8 cellular contexts compared by ENCODE assay signal in the genomic region with DNA sequence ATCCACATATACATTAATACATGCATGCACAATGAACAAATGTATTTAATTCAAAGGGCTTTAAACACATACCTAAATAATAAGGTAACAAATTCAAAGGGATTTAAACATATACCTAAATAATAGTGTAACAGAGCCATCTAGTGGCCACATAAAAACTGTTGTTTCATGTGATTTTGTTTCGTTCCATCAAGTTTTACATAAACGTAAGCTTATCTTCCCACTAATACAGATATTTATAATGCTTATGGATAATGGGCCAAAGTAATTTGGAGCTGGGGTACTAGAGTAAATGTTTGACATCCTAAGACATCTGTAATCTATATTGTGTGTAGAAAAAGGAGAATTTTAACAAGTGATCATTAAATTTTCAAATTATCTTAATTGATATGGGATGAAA.
DNase-seq lines count a peak whose midpoint lies in the region; ATAC-seq, FAIRE-seq and TF ChIP-seq lines count a peak whose summit lies in the region.

No MANE protein-coding gene starts in this region.

- H3K4me1 ChIP-seq in GM23338 (ENCODE audit: insufficient read depth) (no peaks in the 10 kb centered on the region), keratinocyte (ENCODE audit: control insufficient read depth, extremely low read depth, insufficient read depth, low read length) (no peaks in the 10 kb centered on the region)

- H3K27me3 ChIP-seq in GM23338 (ENCODE audit: insufficient read depth) (no peaks in the 10 kb centered on the region), keratinocyte (ENCODE audit: control insufficient read depth, extremely low read depth, insufficient read depth, low read length) (no peaks in the 10 kb centered on the region)

- H3K9ac ChIP-seq in keratinocyte (ENCODE audit: control insufficient read depth, extremely low read depth, insufficient read depth, low read length) = no peak overlapping the region

- H3K4me2 ChIP-seq in GM23338 (no peak overlapping the region), keratinocyte (ENCODE audit: control insufficient read depth, extremely low read depth, insufficient read depth, low read depth, low read length) (no peak overlapping the region)

- H2AFZ ChIP-seq in GM23338 (no peak overlapping the region), keratinocyte (ENCODE audit: control insufficient read depth, low read length) (no peak overlapping the region)

- no peaks in the 10 kb centered on the region for H3K9me3 Mint-ChIP-seq in GM23338

- H3K27ac Mint-ChIP-seq in GM23338 = no peak overlapping the region

- no peaks in the 10 kb centered on the region for H3K9me1 ChIP-seq in keratinocyte (ENCODE audit: control insufficient read depth, extremely low read depth, insufficient read depth, low read length)

- H3K27ac ChIP-seq in GM23338 (ENCODE audit: low read depth) (no peak overlapping the region), keratinocyte (ENCODE audit: control insufficient read depth, insufficient read depth, low read length) (no peak overlapping the region)

- H3K9me3 ChIP-seq in keratinocyte (ENCODE audit: control insufficient read depth, low read depth, low read length) = no peaks in the 10 kb centered on the region

- H3K4me3 ChIP-seq in GM23338 (no peak overlapping the region), keratinocyte (ENCODE audit: control insufficient read depth in 2 of 3, extremely low read depth in 1 of 3, insufficient read depth in 2 of 3, low read depth in 1 of 3, low read length in 3 of 3) (no peak overlapping the region)

- no peaks in the 10 kb centered on the region for H3F3A ChIP-seq in GM23338 (replicated peaks; ENCODE audit: low read depth)

- H3K9me2 ChIP-seq in GM23338 (ENCODE audit: insufficient read depth) = no peaks in the 10 kb centered on the region

- H3K4me3 Mint-ChIP-seq in GM23338 = no peak overlapping the region

- peaks cover 9% of the 10 kb centered on the region for H3K27me3 Mint-ChIP-seq in GM23338 (ENCODE audit: insufficient read depth, low read depth, poor library complexity)

- no peak for ATAC-seq in GM23338
- ATAC-seq in HG02870 (IDR thresholded peaks at IDR 0.05; ENCODE audit: unreplicated experiment) = no peak

- FAIRE-seq in keratinocyte (lab: Jason Lieb, UNC) = no peak

- H3K4me1 Mint-ChIP-seq in GM23338 = no peaks in the 10 kb centered on the region

- no peaks in the 10 kb centered on the region for H3K79me2 ChIP-seq in GM23338 (replicated peaks; ENCODE audit: insufficient read depth)
- H3K79me2 ChIP-seq in keratinocyte (ENCODE audit: control insufficient read depth, insufficient read depth, low read length) = no peaks in the 10 kb centered on the region

- dilution Hi-C loops in keratinocyte (cut with MboI; ENCODE audit: extremely low pct_ligation_motif_present, low sequenced_read_pairs) = no loop called here

- H4K20me1 ChIP-seq in GM23338 (replicated peaks; ENCODE audit: insufficient read depth) (no peaks in the 10 kb centered on the region), keratinocyte (ENCODE audit: control insufficient read depth, extremely low read depth, insufficient read depth, low read length) (no peaks in the 10 kb centered on the region)

- peak; percentile 60 to 81 for TF ChIP-seq CTCF in GM23338 (conservative IDR thresholded peaks at IDR 0.05; ENCODE audit: low read depth in 2 of 2)
- peak in 2 of 3 experiments; percentile 21 to 42 for TF ChIP-seq CTCF in keratinocyte (optimal IDR thresholded peaks at IDR 0.05 in 1 of 3, IDR thresholded peaks at IDR 0.05 in 1 of 3, conservative IDR thresholded peaks at IDR 0.05 in 1 of 3; ENCODE audit: extremely low read depth in 1 of 3, insufficient read depth in 2 of 3, low read length in 3 of 3)

- DNase-seq in DMS79 treated with DMSO at 0.1 percent for 48 hours (lab: John Stamatoyannopoulos, UW) (peak; percentile 1), DMS79 (lab: John Stamatoyannopoulos, UW) (no peak), GM23338 (ENCODE audit: low spot score) (peak; percentile 78), NCI-H1436 treated with DMSO at 0.1 percent for 48 hours (lab: John Stamatoyannopoulos, UW) (peak; percentile 5), amniotic stem cell (lab: John Stamatoyannopoulos, UW) (peak; percentile 44), keratinocyte (ENCODE audit: low read depth, low spot score) (no peak)
- no peak for DNase-seq in activated T-cell treated with anti-CD3 and anti-CD28 coated beads, Interleukin-2, amount 50 U/mL, for 1 hour

- H3K36me3 Mint-ChIP-seq in GM23338 (ENCODE audit: low read depth) = no peaks in the 10 kb centered on the region

- no peaks in the 10 kb centered on the region for H3K36me3 ChIP-seq in GM23338 (ENCODE audit: insufficient read depth)
- no peaks in the 10 kb centered on the region for H3K36me3 ChIP-seq in keratinocyte (ENCODE audit: control insufficient read depth in 2 of 2, extremely low read depth in 1 of 2, insufficient read depth in 2 of 2, low read length in 2 of 2)

TF ChIP-seq in GM23338, 12 proteins besides CTCF, POLR2A, EP300 and RAD21 (continues in another document):
- TF ChIP-seq ZNF331 (CRISPR knock-in tag; IDR thresholded peaks at IDR 0.05; ENCODE audit: low read depth) (no peak), EZH2phosphoT487 (IDR thresholded peaks at IDR 0.05; ENCODE audit: unreplicated experiment) (no peak), ZNF114 (CRISPR knock-in tag; IDR thresholded peaks at IDR 0.05) (no peak), POLR2AphosphoS5 (IDR thresholded peaks at IDR 0.05; ENCODE audit: low read depth) (no peak), EZH2 (IDR thresholded peaks at IDR 0.05; ENCODE audit: low read depth, unreplicated experiment) (no peak), CREB1 (CRISPR knock-in tag; IDR thresholded peaks at IDR 0.05; ENCODE audit: low read depth) (no peak), STAT1 (IDR thresholded peaks at IDR 0.05; ENCODE audit: unreplicated experiment) (no peak)
- TF ChIP-seq, protein P1, sequence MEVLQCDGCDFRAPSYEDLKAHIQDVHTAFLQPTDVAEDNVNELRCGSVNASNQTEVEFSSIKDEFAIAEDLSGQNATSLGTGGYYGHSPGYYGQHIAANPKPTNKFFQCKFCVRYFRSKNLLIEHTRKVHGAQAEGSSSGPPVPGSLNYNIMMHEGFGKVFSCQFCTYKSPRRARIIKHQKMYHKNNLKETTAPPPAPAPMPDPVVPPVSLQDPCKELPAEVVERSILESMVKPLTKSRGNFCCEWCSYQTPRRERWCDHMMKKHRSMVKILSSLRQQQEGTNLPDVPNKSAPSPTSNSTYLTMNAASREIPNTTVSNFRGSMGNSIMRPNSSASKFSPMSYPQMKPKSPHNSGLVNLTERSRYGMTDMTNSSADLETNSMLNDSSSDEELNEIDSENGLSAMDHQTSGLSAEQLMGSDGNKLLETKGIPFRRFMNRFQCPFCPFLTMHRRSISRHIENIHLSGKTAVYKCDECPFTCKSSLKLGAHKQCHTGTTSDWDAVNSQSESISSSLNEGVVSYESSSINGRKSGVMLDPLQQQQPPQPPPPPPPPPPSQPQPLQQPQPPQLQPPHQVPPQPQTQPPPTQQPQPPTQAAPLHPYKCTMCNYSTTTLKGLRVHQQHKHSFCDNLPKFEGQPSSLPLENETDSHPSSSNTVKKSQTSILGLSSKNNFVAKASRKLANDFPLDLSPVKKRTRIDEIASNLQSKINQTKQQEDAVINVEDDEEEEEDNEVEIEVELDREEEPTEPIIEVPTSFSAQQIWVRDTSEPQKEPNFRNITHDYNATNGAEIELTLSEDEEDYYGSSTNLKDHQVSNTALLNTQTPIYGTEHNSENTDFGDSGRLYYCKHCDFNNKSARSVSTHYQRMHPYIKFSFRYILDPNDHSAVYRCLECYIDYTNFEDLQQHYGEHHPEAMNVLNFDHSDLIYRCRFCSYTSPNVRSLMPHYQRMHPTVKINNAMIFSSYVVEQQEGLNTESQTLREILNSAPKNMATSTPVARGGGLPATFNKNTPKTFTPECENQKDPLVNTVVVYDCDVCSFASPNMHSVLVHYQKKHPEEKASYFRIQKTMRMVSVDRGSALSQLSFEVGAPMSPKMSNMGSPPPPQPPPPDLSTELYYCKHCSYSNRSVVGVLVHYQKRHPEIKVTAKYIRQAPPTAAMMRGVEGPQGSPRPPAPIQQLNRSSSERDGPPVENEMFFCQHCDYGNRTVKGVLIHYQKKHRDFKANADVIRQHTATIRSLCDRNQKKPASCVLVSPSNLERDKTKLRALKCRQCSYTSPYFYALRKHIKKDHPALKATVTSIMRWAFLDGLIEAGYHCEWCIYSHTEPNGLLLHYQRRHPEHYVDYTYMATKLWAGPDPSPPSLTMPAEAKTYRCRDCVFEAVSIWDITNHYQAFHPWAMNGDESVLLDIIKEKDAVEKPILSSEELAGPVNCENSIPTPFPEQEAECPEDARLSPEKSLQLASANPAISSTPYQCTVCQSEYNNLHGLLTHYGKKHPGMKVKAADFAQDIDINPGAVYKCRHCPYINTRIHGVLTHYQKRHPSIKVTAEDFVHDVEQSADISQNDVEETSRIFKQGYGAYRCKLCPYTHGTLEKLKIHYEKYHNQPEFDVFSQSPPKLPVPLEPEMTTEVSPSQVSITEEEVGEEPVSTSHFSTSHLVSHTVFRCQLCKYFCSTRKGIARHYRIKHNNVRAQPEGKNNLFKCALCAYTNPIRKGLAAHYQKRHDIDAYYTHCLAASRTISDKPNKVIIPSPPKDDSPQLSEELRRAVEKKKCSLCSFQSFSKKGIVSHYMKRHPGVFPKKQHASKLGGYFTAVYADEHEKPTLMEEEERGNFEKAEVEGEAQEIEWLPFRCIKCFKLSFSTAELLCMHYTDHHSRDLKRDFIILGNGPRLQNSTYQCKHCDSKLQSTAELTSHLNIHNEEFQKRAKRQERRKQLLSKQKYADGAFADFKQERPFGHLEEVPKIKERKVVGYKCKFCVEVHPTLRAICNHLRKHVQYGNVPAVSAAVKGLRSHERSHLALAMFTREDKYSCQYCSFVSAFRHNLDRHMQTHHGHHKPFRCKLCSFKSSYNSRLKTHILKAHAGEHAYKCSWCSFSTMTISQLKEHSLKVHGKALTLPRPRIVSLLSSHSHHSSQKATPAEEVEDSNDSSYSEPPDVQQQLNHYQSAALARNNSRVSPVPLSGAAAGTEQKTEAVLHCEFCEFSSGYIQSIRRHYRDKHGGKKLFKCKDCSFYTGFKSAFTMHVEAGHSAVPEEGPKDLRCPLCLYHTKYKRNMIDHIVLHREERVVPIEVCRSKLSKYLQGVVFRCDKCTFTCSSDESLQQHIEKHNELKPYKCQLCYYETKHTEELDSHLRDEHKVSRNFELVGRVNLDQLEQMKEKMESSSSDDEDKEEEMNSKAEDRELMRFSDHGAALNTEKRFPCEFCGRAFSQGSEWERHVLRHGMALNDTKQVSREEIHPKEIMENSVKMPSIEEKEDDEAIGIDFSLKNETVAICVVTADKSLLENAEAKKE (CRISPR knock-in tag; IDR thresholded peaks at IDR 0.05) = no peak
- TF ChIP-seq, protein P2, sequence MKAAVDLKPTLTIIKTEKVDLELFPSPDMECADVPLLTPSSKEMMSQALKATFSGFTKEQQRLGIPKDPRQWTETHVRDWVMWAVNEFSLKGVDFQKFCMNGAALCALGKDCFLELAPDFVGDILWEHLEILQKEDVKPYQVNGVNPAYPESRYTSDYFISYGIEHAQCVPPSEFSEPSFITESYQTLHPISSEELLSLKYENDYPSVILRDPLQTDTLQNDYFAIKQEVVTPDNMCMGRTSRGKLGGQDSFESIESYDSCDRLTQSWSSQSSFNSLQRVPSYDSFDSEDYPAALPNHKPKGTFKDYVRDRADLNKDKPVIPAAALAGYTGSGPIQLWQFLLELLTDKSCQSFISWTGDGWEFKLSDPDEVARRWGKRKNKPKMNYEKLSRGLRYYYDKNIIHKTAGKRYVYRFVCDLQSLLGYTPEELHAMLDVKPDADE (IDR thresholded peaks at IDR 0.05) = no peak

Comparison
In these comparisons a context has a peak if more than half of its experiments do, and no peak if none do; other contexts are left out.
1. DNase-seq: peak in DMS79 treated with DMSO at 0.1 percent for 48 hours (single experiment), GM23338 (single experiment), NCI-H1436 treated with DMSO at 0.1 percent for 48 hours (single experiment) and amniotic stem cell (single experiment); none in DMS79 (single experiment), keratinocyte (single experiment) and activated T-cell treated with anti-CD3 and anti-CD28 coated beads, Interleukin-2, amount 50 U/mL, for 1 hour (single experiment).